23 cellular contexts compared by ENCODE assay signal in genomic region chr6:54018722-54019121, GRCh38.
A peak's percentile ranks its signal among the peaks of the same experiment; 100 is the strongest.
DNase-seq lines count a peak whose midpoint lies in the region; ATAC-seq, FAIRE-seq and TF ChIP-seq lines count a peak whose summit lies in the region.
"Had no signal": no experiment of that assay in that cellular context is flagged by ENCODE, and none has a peak within 500 bp of the region (broad histone marks: within the 10 kb centered on the region; RNA-seq: fewer than 3 reads in every experiment).

No MANE protein-coding gene starts in this region.

- TF ChIP-seq POLR2A in right lobe of liver (IDR thresholded peaks at IDR 0.05): no peak
- no peak for TF ChIP-seq POLR2A in HepG2 (IDR thresholded peaks at IDR 0.05; ENCODE audit: insufficient read depth in 1 of 2, low read depth in 2 of 2, low read length in 2 of 2)

- WGBS in right lobe of liver (ENCODE audit: insufficient coverage, low coverage, low lambda C conversion rate, missing lambda C conversion rate): 43% methylated on average over 5 of the region's 5 CpGs
- WGBS in HepG2 (ENCODE audit: low lambda C conversion rate): 48% methylated on average over 5 of the region's 5 CpGs

- peaks cover 29% of the 10 kb centered on the region for H3K4me1 Mint-ChIP-seq in nephron
- no peaks in the 10 kb centered on the region for H3K4me1 Mint-ChIP-seq in stimulated activated naive CD8-positive, alpha-beta T cell treated with anti-CD3 and anti-CD28 coated beads, Interleukin-15, amount 100 ng/mL, for 72 hours

- no peaks in the 10 kb centered on the region for H3K36me3 ChIP-seq in right lobe of liver
- no peaks in the 10 kb centered on the region for H3K36me3 ChIP-seq in HepG2 (replicated peaks in 1 of 2; ENCODE audit: control insufficient read depth in 1 of 2, insufficient read depth in 2 of 2, low read length in 2 of 2)
- no peaks in the 10 kb centered on the region for H3K36me3 ChIP-seq in left ventricle myocardium inferior
- H3K36me3 ChIP-seq: BE2C had no signal

- no peaks in the 10 kb centered on the region for H3K9me3 ChIP-seq in right lobe of liver
- no peaks in the 10 kb centered on the region for H3K9me3 ChIP-seq in HepG2 (ENCODE audit: low read length)
- H3K9me3 ChIP-seq in left ventricle myocardium inferior (replicated peaks): no peaks in the 10 kb centered on the region
- H3K9me3 ChIP-seq: A549, BE2C had no signal

- H3K27ac Mint-ChIP-seq in nephron: peak overlapping the region in 2 of 3 experiments; percentile 52 to 61
- no peak overlapping the region for H3K27ac Mint-ChIP-seq in stimulated activated naive CD8-positive, alpha-beta T cell treated with anti-CD3 and anti-CD28 coated beads, Interleukin-15, amount 100 ng/mL, for 72 hours

- in situ Hi-C loops in HepG2 (cut with HindIII; ENCODE audit: extremely low pct_ligation_motif_present, low pct_unique_long_range_greater_than_20kb): no loop called here

- intact Hi-C loops in right lobe of liver (cut with DNase I): no loop called here
- intact Hi-C loops in HepG2 (cut with micrococcal nuclease; ENCODE audit: unreplicated experiment): no loop called here
- intact Hi-C loops in left ventricle myocardium inferior (cut with micrococcal nuclease): no loop called here

- no peaks in the 10 kb centered on the region for H3K36me3 Mint-ChIP-seq in nephron (ENCODE audit: low read depth)

- no peaks in the 10 kb centered on the region for H3K27me3 Mint-ChIP-seq in nephron (ENCODE audit: low read depth)
- H3K27me3 Mint-ChIP-seq in stimulated activated naive CD8-positive, alpha-beta T cell treated with anti-CD3 and anti-CD28 coated beads, Interleukin-15, amount 100 ng/mL, for 72 hours: peaks cover 8% of the 10 kb centered on the region

- no peak for FAIRE-seq in HepG2 (lab: Jason Lieb, UNC)
- FAIRE-seq: A549, D721Med had no signal

- H3K27ac ChIP-seq in right lobe of liver: no peak overlapping the region
- H3K27ac ChIP-seq in HepG2 (ENCODE audit: extremely low read length, insufficient read depth, low read length): no peak overlapping the region
- H3K27ac ChIP-seq in left ventricle myocardium inferior (replicated peaks): peak overlapping the region; percentile 89
- H3K27ac ChIP-seq: A549, SK-N-MC had no signal

- no peak for TF ChIP-seq CTCF in right lobe of liver (IDR thresholded peaks at IDR 0.05)
- no peak for TF ChIP-seq CTCF in HepG2 (CRISPR knock-in tag; IDR thresholded peaks at IDR 0.05)
- TF ChIP-seq CTCF in left ventricle myocardium inferior (IDR thresholded peaks at IDR 0.05; ENCODE audit: borderline replicate concordance): no peak
- no peak for TF ChIP-seq CTCF in nephron (IDR thresholded peaks at IDR 0.05; ENCODE audit: unreplicated experiment in 3 of 3)

- peaks cover 0 to 31% (median 14%) of the 10 kb centered on the region in 4 donors for H3K4me1 ChIP-seq in right lobe of liver
- H3K4me1 ChIP-seq in HepG2 (ENCODE audit: insufficient read depth, low read length): no peaks in the 10 kb centered on the region
- H3K4me1 ChIP-seq in left ventricle myocardium inferior: peaks cover 16% of the 10 kb centered on the region
- H3K4me1 ChIP-seq: A549, BE2C had no signal

- H2AFZ ChIP-seq in HepG2 (ENCODE audit: low read length): no peak overlapping the region

- POLR2A ChIA-PET in HepG2 (lab: Yijun Ruan, JAX): no interaction called here

- H3K4me3 ChIP-seq in right lobe of liver (no peak overlapping the region), HepG2 (replicated peaks in 1 of 3; ENCODE audit: insufficient read depth in 1 of 3, low read depth in 2 of 3, low read length in 3 of 3) (no peak overlapping the region), left ventricle myocardium inferior (peak overlapping the region; percentile 64)
- H3K4me3 ChIP-seq: A549, SK-N-MC had no signal

- no TSS peak for BruUV-seq in HepG2 (replicated peaks; lab: Mats Ljungman, UMichigan)

- peak overlapping the region in 1 of 3 experiments; percentile 40 for H3K4me3 Mint-ChIP-seq in nephron
- no peak overlapping the region for H3K4me3 Mint-ChIP-seq in stimulated activated naive CD8-positive, alpha-beta T cell treated with anti-CD3 and anti-CD28 coated beads, Interleukin-15, amount 100 ng/mL, for 72 hours

- H3K4me2 ChIP-seq in HepG2 (ENCODE audit: low read depth, low read length): no peak overlapping the region
- H3K4me2 ChIP-seq: A549 had no signal

- peaks cover 3% of the 10 kb centered on the region for H3K9me3 Mint-ChIP-seq in nephron
- H3K9me3 Mint-ChIP-seq in stimulated activated naive CD8-positive, alpha-beta T cell treated with anti-CD3 and anti-CD28 coated beads, Interleukin-15, amount 100 ng/mL, for 72 hours: no peaks in the 10 kb centered on the region

- H4K20me1 ChIP-seq in HepG2 (ENCODE audit: insufficient read depth, low read length): no peaks in the 10 kb centered on the region

- H3K79me2 ChIP-seq in HepG2 (ENCODE audit: insufficient read depth, low read length): no peaks in the 10 kb centered on the region

- TF ChIP-seq EP300 in HepG2 (IDR thresholded peaks at IDR 0.05; ENCODE audit: low read depth in 2 of 2, low read length in 2 of 2) (no peak), HepG2 (CRISPR knock-in tag; IDR thresholded peaks at IDR 0.05; ENCODE audit: borderline replicate concordance) (no peak)

- no peak overlapping the region for H3K9ac ChIP-seq in HepG2 (ENCODE audit: insufficient read depth, low read depth, low read length)

- CTCF ChIA-PET in HepG2 (lab: Yijun Ruan, JAX; ENCODE audit: low intra/inter-chr PET ratio, low total read pairs): no interaction called here

- no peak for TF ChIP-seq RAD21 in HepG2 (CRISPR knock-in tag; IDR thresholded peaks at IDR 0.05)

- H3K27me3 ChIP-seq in right lobe of liver: no peaks in the 10 kb centered on the region
- no peaks in the 10 kb centered on the region; a peak in 1 of 5 replicates for H3K27me3 ChIP-seq in HepG2 (ENCODE audit: control insufficient read depth in 1 of 2, insufficient read depth in 2 of 2, low read length in 2 of 2)
- no peaks in the 10 kb centered on the region for H3K27me3 ChIP-seq in left ventricle myocardium inferior (ENCODE audit: low read depth)
- H3K27me3 ChIP-seq: BE2C had no signal

- ATAC-seq in right lobe of liver: peak in 3 of 4 donors; percentile 35 to 44 (median 40)
- no peak for ATAC-seq in HepG2
- no peak for ATAC-seq in GM18517 (IDR thresholded peaks at IDR 0.05; ENCODE audit: unreplicated experiment)
- ATAC-seq in stimulated activated naive CD8-positive, alpha-beta T cell treated with anti-CD3 and anti-CD28 coated beads, Interleukin-15, amount 100 ng/mL, for 72 hours: no peak
- ATAC-seq: A549, PC-3 had no signal

- DNase-seq in right lobe of liver (no peak), HepG2 (ENCODE audit: low spot score) (no peak), left ventricle myocardium inferior (no peak), GF-D8 (lab: John Stamatoyannopoulos, UW) (no peak)
- no peak for DNase-seq in activated T-cell treated with anti-CD3 and anti-CD28 coated beads, Interleukin-2, amount 50 U/mL, for 1 hour
- no peak for DNase-seq in stimulated activated naive CD8-positive, alpha-beta T cell treated with anti-CD3 and anti-CD28 coated beads, Interleukin-15, amount 100 ng/mL, for 72 hours
- DNase-seq: BE2C, DMS53, GDM1, KG1, NCI-H1092 treated with DMSO at 0.1 percent for 48 hours, NCI-H1436 treated with DMSO at 0.1 percent for 48 hours, NCI-H1930, NCI-H2227 treated with DMSO at 0.1 percent for 48 hours, NCI-H524, NCI-H774, PC-3, SHP77 treated with DMSO at 0.1 percent for 48 hours had no signal

TF ChIP-seq in HepG2, 621 proteins besides CTCF, POLR2A, EP300 and RAD21 (continues in another document):
- TF ChIP-seq, protein P1, sequence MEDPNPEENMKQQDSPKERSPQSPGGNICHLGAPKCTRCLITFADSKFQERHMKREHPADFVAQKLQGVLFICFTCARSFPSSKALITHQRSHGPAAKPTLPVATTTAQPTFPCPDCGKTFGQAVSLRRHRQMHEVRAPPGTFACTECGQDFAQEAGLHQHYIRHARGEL (CRISPR knock-in tag; IDR thresholded peaks at IDR 0.05): no peak
- TF ChIP-seq, protein P2, sequence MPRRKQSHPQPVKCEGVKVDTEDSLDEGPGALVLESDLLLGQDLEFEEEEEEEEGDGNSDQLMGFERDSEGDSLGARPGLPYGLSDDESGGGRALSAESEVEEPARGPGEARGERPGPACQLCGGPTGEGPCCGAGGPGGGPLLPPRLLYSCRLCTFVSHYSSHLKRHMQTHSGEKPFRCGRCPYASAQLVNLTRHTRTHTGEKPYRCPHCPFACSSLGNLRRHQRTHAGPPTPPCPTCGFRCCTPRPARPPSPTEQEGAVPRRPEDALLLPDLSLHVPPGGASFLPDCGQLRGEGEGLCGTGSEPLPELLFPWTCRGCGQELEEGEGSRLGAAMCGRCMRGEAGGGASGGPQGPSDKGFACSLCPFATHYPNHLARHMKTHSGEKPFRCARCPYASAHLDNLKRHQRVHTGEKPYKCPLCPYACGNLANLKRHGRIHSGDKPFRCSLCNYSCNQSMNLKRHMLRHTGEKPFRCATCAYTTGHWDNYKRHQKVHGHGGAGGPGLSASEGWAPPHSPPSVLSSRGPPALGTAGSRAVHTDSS (CRISPR knock-in tag; conservative IDR thresholded peaks at IDR 0.05): no peak
- TF ChIP-seq ZNF550 (CRISPR knock-in tag; IDR thresholded peaks at IDR 0.05; ENCODE audit: borderline replicate concordance): no peak
- TF ChIP-seq RORA (CRISPR knock-in tag; IDR thresholded peaks at IDR 0.05): no peak
- no peak for TF ChIP-seq FOXK1 (CRISPR knock-in tag; IDR thresholded peaks at IDR 0.05; ENCODE audit: borderline replicate concordance, low read depth)
- TF ChIP-seq ZBTB14 (CRISPR knock-in tag; IDR thresholded peaks at IDR 0.05): no peak
- TF ChIP-seq, protein P3, sequence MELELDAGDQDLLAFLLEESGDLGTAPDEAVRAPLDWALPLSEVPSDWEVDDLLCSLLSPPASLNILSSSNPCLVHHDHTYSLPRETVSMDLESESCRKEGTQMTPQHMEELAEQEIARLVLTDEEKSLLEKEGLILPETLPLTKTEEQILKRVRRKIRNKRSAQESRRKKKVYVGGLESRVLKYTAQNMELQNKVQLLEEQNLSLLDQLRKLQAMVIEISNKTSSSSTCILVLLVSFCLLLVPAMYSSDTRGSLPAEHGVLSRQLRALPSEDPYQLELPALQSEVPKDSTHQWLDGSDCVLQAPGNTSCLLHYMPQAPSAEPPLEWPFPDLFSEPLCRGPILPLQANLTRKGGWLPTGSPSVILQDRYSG (CRISPR knock-in tag; IDR thresholded peaks at IDR 0.05): no peak
- TF ChIP-seq ZNF746 (CRISPR knock-in tag; IDR thresholded peaks at IDR 0.05): no peak

Comparison
In these comparisons a context has a peak if more than half of its experiments do, and no peak if none do; other contexts are left out.
1. ATAC-seq: peak in right lobe of liver (3 of 4); none in HepG2 (single experiment), GM18517 (single experiment) and stimulated activated naive CD8-positive, alpha-beta T cell treated with anti-CD3 and anti-CD28 coated beads, Interleukin-15, amount 100 ng/mL, for 72 hours (single experiment).
2. H3K27ac Mint-ChIP-seq: peak in nephron (2 of 3); none in stimulated activated naive CD8-positive, alpha-beta T cell treated with anti-CD3 and anti-CD28 coated beads, Interleukin-15, amount 100 ng/mL, for 72 hours (0 of 2).